ENCODE assay signal across 8 cellular contexts in genomic region chr9:4339357-4339756, GRCh38. TPM values are rescaled to one million over a fixed set of nuclear protein-coding genes. Genes with fewer than 3 reads are reported as not detected.
A peak's percentile ranks its signal among the peaks of the same experiment; 100 is the strongest.
DNase-seq lines count a peak whose midpoint lies in the region; ATAC-seq and TF ChIP-seq lines count a peak whose summit lies in the region.

No MANE protein-coding gene starts in this region.

- H3K27me3 ChIP-seq in Caco-2 (replicated peaks; ENCODE audit: control insufficient read depth, insufficient read depth, low read length) = no peaks in the 10 kb centered on the region
- H3K27me3 ChIP-seq in esophagus squamous epithelium = no peaks in the 10 kb centered on the region

- H4K20me1 ChIP-seq in OCI-LY7 (ENCODE audit: insufficient read depth, low read length) = no peaks in the 10 kb centered on the region

- peaks cover 11% of the 10 kb centered on the region for H3K4me1 Mint-ChIP-seq in Caco-2 (ENCODE audit: low read depth, unreplicated experiment)
- no peaks in the 10 kb centered on the region for H3K4me1 Mint-ChIP-seq in nephron progenitor cell

- WGBS in esophagus squamous epithelium, 2 donors = 0 to 1% methylated on average over 6 of the region's 6 CpGs

- H3K4me3 ChIP-seq in Caco-2 (ENCODE audit: low read depth, low read length) = no peak overlapping the region
- no peak overlapping the region for H3K4me3 ChIP-seq in OCI-LY7 (ENCODE audit: low read depth, low read length, poor library complexity, severe bottlenecking)
- no peak overlapping the region for H3K4me3 ChIP-seq in esophagus squamous epithelium

- H3K9me3 ChIP-seq in Caco-2 (no peaks in the 10 kb centered on the region), OCI-LY7 (ENCODE audit: low read length) (no peaks in the 10 kb centered on the region), esophagus squamous epithelium (no peaks in the 10 kb centered on the region)

- H3K36me3 Mint-ChIP-seq in Caco-2 (ENCODE audit: insufficient read depth, unreplicated experiment) (peaks cover 4% of the 10 kb centered on the region), nephron progenitor cell (ENCODE audit: low read depth) (no peaks in the 10 kb centered on the region)

- CTCF ChIA-PET in Caco-2 (lab: Charles Lee) = interaction anchor here (0.6 kb wide), 1 partner anchor 9 kb away, joined by 3 read pairs; no protein-coding TSS in a partner anchor
- CTCF ChIA-PET in OCI-LY7 (lab: Charles Lee; ENCODE audit: unreplicated experiment) = no interaction called here

- peak; percentile 94 for ATAC-seq in GM21360 (IDR thresholded peaks at IDR 0.05; ENCODE audit: unreplicated experiment)
- peak; percentile 77 for ATAC-seq in stimulated activated naive CD8-positive, alpha-beta T cell treated with anti-CD3 and anti-CD28 coated beads, Interleukin-15, Interleukin-2, amounts not matched to agents 100 U/mL and 50 U/mL, for 24 hours

- BruUV-seq in Caco-2 (replicated peaks; lab: Mats Ljungman, UMichigan) (no TSS peak), OCI-LY7 (replicated peaks; lab: Mats Ljungman, UMichigan) (no TSS peak)

- H2AFZ ChIP-seq in OCI-LY7 (ENCODE audit: low read length) = no peak overlapping the region

- POLR2A ChIA-PET in Caco-2 (lab: Charles Lee) (no interaction called here), OCI-LY7 (lab: Charles Lee) (no interaction called here)

- H3K79me2 ChIP-seq in OCI-LY7 (ENCODE audit: insufficient read depth, low read depth, low read length) = no peaks in the 10 kb centered on the region

- H3K4me3 Mint-ChIP-seq in Caco-2 (ENCODE audit: unreplicated experiment) (no peak overlapping the region), nephron progenitor cell (no peak overlapping the region)

- H3K27ac Mint-ChIP-seq in Caco-2 (ENCODE audit: unreplicated experiment) = no peak overlapping the region
- H3K27ac Mint-ChIP-seq in nephron progenitor cell = no peak overlapping the region

- H3K9me2 ChIP-seq in OCI-LY7 (ENCODE audit: insufficient read depth, low read length) = no peaks in the 10 kb centered on the region

- TF ChIP-seq POLR2A in esophagus squamous epithelium (IDR thresholded peaks at IDR 0.05) = no peak

- no peaks in the 10 kb centered on the region for H3K27me3 Mint-ChIP-seq in Caco-2 (ENCODE audit: insufficient read depth, unreplicated experiment)
- H3K27me3 Mint-ChIP-seq in nephron progenitor cell (ENCODE audit: low read depth, poor library complexity) = peaks cover 4% of the 10 kb centered on the region

- H3K9me3 Mint-ChIP-seq in Caco-2 (ENCODE audit: unreplicated experiment) (peaks cover 1% of the 10 kb centered on the region), nephron progenitor cell (no peaks in the 10 kb centered on the region)

- intact Hi-C loops in Caco-2 (cut with micrococcal nuclease; ENCODE audit: unreplicated experiment) = no loop called here
- intact Hi-C loops in OCI-LY7 (cut with micrococcal nuclease; ENCODE audit: unreplicated experiment) = no loop called here
- intact Hi-C loops in esophagus squamous epithelium (cut with DNase I) = no loop called here

- no peak overlapping the region for H3K4me2 ChIP-seq in OCI-LY7 (ENCODE audit: low read length)

- H3K27ac ChIP-seq in OCI-LY7 (ENCODE audit: low read depth, low read length, poor library complexity, severe bottlenecking) (no peak overlapping the region), esophagus squamous epithelium (no peak overlapping the region)

- TF ChIP-seq CTCF in Caco-2 (IDR thresholded peaks at IDR 0.05; ENCODE audit: insufficient read depth in 1 of 2, low read depth in 1 of 2, low read length in 1 of 2, severe bottlenecking in 1 of 2, unreplicated experiment in 1 of 2) = peak in 1 of 2 experiments; percentile 29
- TF ChIP-seq CTCF in OCI-LY7 (conservative IDR thresholded peaks at IDR 0.05; ENCODE audit: low read length) = peak; percentile 85
- peak; percentile 57 to 94 (median 90) for TF ChIP-seq CTCF in esophagus squamous epithelium (IDR thresholded peaks at IDR 0.05)
- TF ChIP-seq CTCF in nephron progenitor cell (IDR thresholded peaks at IDR 0.05) = peak; percentile 87

- DNase-seq in Caco-2 (peak; percentile 23 to 36), HUDEP-2 (lab: John Stamatoyannopoulos, UW; ENCODE audit: unreplicated experiment in 76 of 76) (peak in 50 of 76 experiments; percentile 2 to 65 (median 22)), OCI-LY7 (ENCODE audit: low spot score) (peak; percentile 27), activated T-cell treated with anti-CD3 and anti-CD28 coated beads for 48 hours (ENCODE audit: low read depth) (peak; percentile 69), esophagus squamous epithelium (lab: John Stamatoyannopoulos, UW) (no peak), nephron progenitor cell (peak; percentile 74)
- peak; percentile 83 for DNase-seq in stimulated activated naive CD8-positive, alpha-beta T cell treated with anti-CD3 and anti-CD28 coated beads, Interleukin-15, Interleukin-2, amounts not matched to agents 100 U/mL and 50 U/mL, for 24 hours

- H3K4me1 ChIP-seq in Caco-2 (no peaks in the 10 kb centered on the region), OCI-LY7 (ENCODE audit: insufficient read depth, low read length, poor library complexity, severe bottlenecking) (no peaks in the 10 kb centered on the region), esophagus squamous epithelium (peaks cover under 1 to 20% (median 3%) of the 10 kb centered on the region in 3 donors)

- H3K36me3 ChIP-seq in Caco-2 (ENCODE audit: control insufficient read depth, insufficient read depth, low read length) (no peaks in the 10 kb centered on the region), OCI-LY7 (ENCODE audit: insufficient read depth, low read length) (no peaks in the 10 kb centered on the region), esophagus squamous epithelium (no peaks in the 10 kb centered on the region)

RNA-seq across cellular contexts. Expression of gene GLIS3, which starts 39.5 kb away (rescaled TPM):
- total RNA-seq in Caco-2 (2022) = 6.6 and 8.0 TPM in 2 replicates
- not detected in 2 replicates for total RNA-seq in OCI-LY7 (2014; rRNA removed; shearing (Covaris generic))
- total RNA-seq in OCI-LY7 (2022) = not detected in 2 replicates
- 10 to 100 TPM in 1 of 4 donors, 1 to 10 TPM in 1, under 1 TPM in 1, not detected in 1; 0.88 to 10.9 (median 1.4) TPM for total RNA-seq in esophagus squamous epithelium
